In the genomic region with DNA sequence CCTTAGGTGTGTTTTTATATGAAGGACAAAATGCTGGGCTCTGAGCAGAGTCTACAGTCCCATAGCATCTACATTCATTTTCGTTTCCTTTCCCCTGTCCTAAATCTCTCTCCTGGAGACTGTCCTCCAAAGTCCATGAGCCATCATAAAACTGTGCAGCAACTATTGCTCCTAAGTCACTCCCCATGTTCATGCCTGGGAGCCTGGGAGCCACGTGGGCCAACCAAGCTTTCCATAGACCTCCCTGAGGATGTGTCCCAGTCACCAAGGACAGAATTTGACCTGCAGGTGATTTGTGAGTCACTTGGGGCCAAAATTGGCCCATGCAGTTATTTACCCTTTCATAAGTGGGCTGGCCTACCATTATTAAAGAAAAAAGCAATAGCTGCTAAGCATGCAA, we compare ENCODE assay signal across 22 cellular contexts. TPM values are rescaled to one million over a fixed set of nuclear protein-coding genes. Genes with fewer than 3 reads are reported as not detected.
"Had no signal": no experiment of that assay in that cellular context is flagged by ENCODE, and none has a peak within 500 bp of the region (broad histone marks: within the 10 kb centered on the region; RNA-seq: fewer than 3 reads in every experiment).

No MANE protein-coding gene starts in this region.

- ATAC-seq: gastrocnemius medialis, heart right ventricle, left lung, upper lobe of right lung, WTC11 had no signal

- H3K27me3 ChIP-seq: ascending aorta, colonic mucosa, gastrocnemius medialis, heart right ventricle, left lung, sigmoid colon, testis, upper lobe of right lung had no signal

- H3K27ac ChIP-seq: ascending aorta, colonic mucosa, gastrocnemius medialis, heart right ventricle, sigmoid colon, testis had no signal

- H3K27ac Mint-ChIP-seq: activated CD4-positive, alpha-beta T cell treated with anti-CD3 and anti-CD28 coated beads, Interleukin-2, amount 10 ng/mL, durations not matched to agents 7 days and 5 days; WTC11 had no signal

- H3K36me3 ChIP-seq: ascending aorta, colonic mucosa, gastrocnemius medialis, heart right ventricle, sigmoid colon, upper lobe of right lung had no signal

- H3K4me3 ChIP-seq: ascending aorta, colonic mucosa, gastrocnemius medialis, heart right ventricle, left lung, sigmoid colon, testis, upper lobe of right lung had no signal

- DNase-seq: activated CD4-positive, alpha-beta T cell treated with anti-CD3 and anti-CD28 coated beads, Interleukin-2, amount 10 ng/mL, durations not matched to agents 7 days and 5 days; activated effector memory CD4-positive, alpha-beta T cell treated with Interleukin-2 at 50 U/mL for 16 hours; activated naive CD8-positive, alpha-beta T cell treated with anti-CD3 and anti-CD28 coated beads for 36 hours; activated T-cell treated with anti-CD3 and anti-CD28 coated beads, Interleukin-2, amount 50 U/mL, for 1 hour; colonic mucosa; effector CD4-positive, alpha-beta T cell; gastrocnemius medialis; heart right ventricle; islet precursor cell; left lung; mesenchymal stem cell; sigmoid colon; stimulated activated CD4-positive, alpha-beta T cell treated with anti-CD3 and anti-CD28 coated beads, Interleukin-12 subunit alpha, Interleukin-12 subunit beta, amount 100 ng/mL, for 4 hours; stimulated activated naive CD8-positive, alpha-beta T cell treated with anti-CD3 and anti-CD28 coated beads, Interleukin-15, Interleukin-2, amounts not matched to agents 100 U/mL and 50 U/mL, for 24 hours; T-helper 1 cell; testis; upper lobe of right lung had no signal

- H3K4me1 ChIP-seq: ascending aorta, sigmoid colon, testis had no signal

- H3K9me3 Mint-ChIP-seq: activated CD4-positive, alpha-beta T cell treated with anti-CD3 and anti-CD28 coated beads, Interleukin-2, amount 10 ng/mL, durations not matched to agents 7 days and 5 days; WTC11 had no signal

- H3K4me3 Mint-ChIP-seq: activated CD4-positive, alpha-beta T cell treated with anti-CD3 and anti-CD28 coated beads, Interleukin-2, amount 10 ng/mL, durations not matched to agents 7 days and 5 days; activated naive CD8-positive, alpha-beta T cell treated with anti-CD3 and anti-CD28 coated beads for 36 hours; WTC11 had no signal

- H3K9me3 ChIP-seq: ascending aorta, colonic mucosa, gastrocnemius medialis, heart right ventricle, left lung, sigmoid colon, testis, upper lobe of right lung had no signal

- H3K36me3 Mint-ChIP-seq: WTC11 had no signal

RNA-seq across cellular contexts. Expression of a gene that starts 28.7 kb away (rescaled TPM):
- total RNA-seq: activated naive CD8-positive, alpha-beta T cell treated with anti-CD3 and anti-CD28 coated beads for 36 hours; ascending aorta; endothelial cell of umbilical vein; osteoblast; pulmonary artery endothelial cell had no signal
